In the genomic region with DNA sequence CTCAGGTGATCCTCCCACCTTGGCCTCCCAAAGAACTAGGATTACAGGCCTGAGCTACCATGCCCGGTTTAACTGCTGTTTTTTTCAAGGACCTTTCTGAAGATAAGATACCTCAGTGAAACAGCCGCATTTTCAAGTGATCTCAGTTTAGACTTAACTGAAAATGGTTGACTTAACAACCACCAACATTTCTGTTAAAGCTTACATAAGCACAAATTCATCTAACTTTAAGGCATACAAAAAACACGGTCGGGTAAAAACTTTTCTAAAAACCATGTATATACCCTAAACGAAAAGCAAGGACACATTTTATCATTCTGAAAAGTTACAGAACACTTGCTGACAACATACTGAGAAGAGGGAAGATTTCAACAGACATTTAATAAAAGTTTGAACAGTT, we compare ENCODE assay signal across 13 cellular contexts.
"Had no signal": no experiment of that assay in that cellular context is flagged by ENCODE, and none has a peak within 500 bp of the region (broad histone marks: within the 10 kb centered on the region; RNA-seq: fewer than 3 reads in every experiment).

No MANE protein-coding gene starts in this region.

- H3K4me3 Mint-ChIP-seq: activated CD4-positive, alpha-beta memory T cell treated with anti-CD3 and anti-CD28 coated beads for 36 hours; activated T-helper 1 cell treated with anti-CD3 and anti-CD28 coated beads, Interleukin-12 subunit alpha, Interleukin-12 subunit beta, Interleukin-2, Interleukin-4 antibody, amounts not matched to agents 30 ng/mL and 10 ng/mL and 1 ng/mL, durations not matched to agents 14 hours and 24 hours and 36 hours; neural crest cell had no signal

- H3K4me3 ChIP-seq: stomach, vagina had no signal

- H3K36me3 ChIP-seq: vagina had no signal

- H3K27me3 Mint-ChIP-seq: activated CD4-positive, alpha-beta memory T cell treated with anti-CD3 and anti-CD28 coated beads for 36 hours had no signal

- DNase-seq: activated CD4-positive, alpha-beta memory T cell treated with anti-CD3 and anti-CD28 coated beads for 36 hours; activated CD4-positive, alpha-beta T cell treated with anti-CD3 and anti-CD28 coated beads for 1 hour; activated CD8-positive, alpha-beta memory T cell treated with anti-CD3 and anti-CD28 coated beads, Interleukin-2, amount 50 U/mL, for 4 hours; activated naive CD4-positive, alpha-beta T cell treated with Interleukin-2 at 50 U/mL for 16 hours; central memory CD4-positive, alpha-beta T cell; cortex of kidney; effector CD8-positive, alpha-beta T cell; small intestine; stomach; T-helper 9 cell had no signal

- H3K9me3 Mint-ChIP-seq: activated CD4-positive, alpha-beta memory T cell treated with anti-CD3 and anti-CD28 coated beads for 36 hours; activated T-helper 1 cell treated with anti-CD3 and anti-CD28 coated beads, Interleukin-12 subunit alpha, Interleukin-12 subunit beta, Interleukin-2, Interleukin-4 antibody, amounts not matched to agents 30 ng/mL and 10 ng/mL and 1 ng/mL, durations not matched to agents 14 hours and 24 hours and 36 hours; neural crest cell had no signal

- H3K9me3 ChIP-seq: stomach, vagina had no signal

- H3K27ac Mint-ChIP-seq: activated CD4-positive, alpha-beta memory T cell treated with anti-CD3 and anti-CD28 coated beads for 36 hours; activated T-helper 1 cell treated with anti-CD3 and anti-CD28 coated beads, Interleukin-12 subunit alpha, Interleukin-12 subunit beta, Interleukin-2, Interleukin-4 antibody, amounts not matched to agents 30 ng/mL and 10 ng/mL and 1 ng/mL, durations not matched to agents 14 hours and 24 hours and 36 hours had no signal

- H3K4me1 Mint-ChIP-seq: neural crest cell had no signal

- H3K36me3 Mint-ChIP-seq: activated CD4-positive, alpha-beta memory T cell treated with anti-CD3 and anti-CD28 coated beads for 36 hours had no signal

- H3K4me1 ChIP-seq: vagina had no signal

- FAIRE-seq: small intestine had no signal

- H3K27me3 ChIP-seq: stomach, vagina had no signal

- H3K27ac ChIP-seq: vagina had no signal
